Comparison of ENCODE assay signal across 8 cellular contexts in the genomic region with DNA sequence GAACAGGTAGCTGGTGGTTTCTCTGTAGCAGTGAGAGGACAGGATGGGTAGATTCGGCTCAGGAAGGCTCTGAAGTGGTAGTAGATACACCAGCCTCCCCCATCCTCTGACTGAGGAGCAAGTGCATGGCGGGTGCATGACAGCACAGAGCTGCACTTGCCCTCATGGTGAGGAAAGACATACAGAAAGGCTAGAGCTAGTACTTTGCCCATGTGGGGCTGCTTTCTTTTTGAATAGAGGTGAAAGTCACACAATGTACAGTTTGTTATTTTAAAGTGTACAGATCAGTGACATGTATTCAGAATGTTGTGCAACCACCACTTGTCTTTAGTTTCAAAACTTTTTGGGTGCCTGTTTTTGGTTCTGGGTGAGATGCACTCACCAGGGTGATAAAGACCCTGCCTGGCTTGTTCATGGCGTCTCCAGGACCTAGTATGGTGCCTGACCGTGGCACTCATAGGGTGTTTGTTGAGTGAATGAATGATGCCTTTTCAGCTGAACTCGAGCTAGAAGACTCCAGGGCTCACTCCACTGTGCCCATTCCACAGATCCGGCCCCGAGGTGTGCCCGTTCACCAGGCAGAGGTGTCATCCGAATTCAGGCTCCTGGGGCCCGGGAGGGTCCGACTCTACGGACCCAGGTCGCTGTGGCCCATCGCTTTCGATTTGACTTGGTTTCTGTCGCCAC. TPM values are rescaled to one million over a fixed set of nuclear protein-coding genes. Genes with fewer than 3 reads are reported as not detected.
DNase-seq lines count a peak whose midpoint lies in the region; ATAC-seq, FAIRE-seq and TF ChIP-seq lines count a peak whose summit lies in the region.

No MANE protein-coding gene starts in this region.

- H3K4me3 ChIP-seq in IMR-90 (ENCODE audit: insufficient read depth, low read depth, low read length) (peak overlapping the region; percentile 50), duodenal mucosa (ENCODE audit: low read depth in 1 of 2, low read length in 2 of 2) (peak overlapping the region; percentile 77 to 79), pancreas (peak overlapping the region; percentile 7 to 52 (median 24))

- H2BK5ac ChIP-seq in IMR-90 (ENCODE audit: low read depth, low read length, poor library complexity, severe bottlenecking): peak overlapping the region; percentile 38

- H3K9ac ChIP-seq in IMR-90 (ENCODE audit: low read depth, low read length) (peak overlapping the region; percentile 69), duodenal mucosa (ENCODE audit: low read depth in 1 of 2, low read length in 2 of 2) (peak overlapping the region; percentile 63 to 88)

- peak overlapping the region; percentile 62 for H3K18ac ChIP-seq in IMR-90 (ENCODE audit: low read depth, low read length)

- H2BK120ac ChIP-seq in IMR-90 (ENCODE audit: low read depth, low read length): peak overlapping the region; percentile 91

- no peak for TF ChIP-seq CTCF in IMR-90 (conservative IDR thresholded peaks at IDR 0.05; ENCODE audit: low read depth, low read length)
- no peak for TF ChIP-seq CTCF in pancreas (IDR thresholded peaks at IDR 0.05)

- peak overlapping the region; percentile 72 for H3K27ac ChIP-seq in IMR-90 (ENCODE audit: insufficient read depth, low read length)
- H3K27ac ChIP-seq in duodenal mucosa (ENCODE audit: low read depth, low read length): peak overlapping the region; percentile 87
- peak overlapping the region in 2 of 4 donors; percentile 84 to 86 for H3K27ac ChIP-seq in pancreas

- H4K20me1 ChIP-seq in IMR-90 (ENCODE audit: insufficient read depth, low read length): no peaks in the 10 kb centered on the region

- DNase-seq in IMR-90 (no peak), pancreas (no peak), hippocampal formation (lab: John Stamatoyannopoulos, UW) (no peak), NCI-H146 (lab: John Stamatoyannopoulos, UW) (no peak), epidermal melanocyte (ENCODE audit: insufficient read length, low spot score) (no peak)

- H2BK15ac ChIP-seq in IMR-90 (ENCODE audit: low read depth, low read length): peak overlapping the region; percentile 73; the same call in 1 of the 3 replicates

- H3K27me3 ChIP-seq in IMR-90 (ENCODE audit: control insufficient read depth, insufficient read depth, low read length) (no peaks in the 10 kb centered on the region), duodenal mucosa (ENCODE audit: control insufficient read depth in 1 of 2, insufficient read depth in 2 of 2, low read length in 2 of 2) (no peaks in the 10 kb centered on the region), pancreas (no peaks in the 10 kb centered on the region)

- peak overlapping the region; percentile 89 for H2BK20ac ChIP-seq in IMR-90 (ENCODE audit: low read depth, low read length)

- no peak for TF ChIP-seq POLR2A in IMR-90 (IDR thresholded peaks at IDR 0.05; ENCODE audit: low read depth, low read length)

- H2AK5ac ChIP-seq in IMR-90 (ENCODE audit: low read depth, low read length): peak overlapping the region; percentile 83

- peak overlapping the region; percentile 87 for H3K4me2 ChIP-seq in IMR-90 (ENCODE audit: low read depth, low read length)

- H3K79me1 ChIP-seq in IMR-90 (ENCODE audit: low read depth in 1 of 2, low read length in 2 of 2): peaks cover 6 to 35% of the 10 kb centered on the region in 2 experiments; a peak in 2 of 4 replicates

- peak overlapping the region; percentile 45 for H2AK9ac ChIP-seq in IMR-90 (replicated peaks; ENCODE audit: low read depth, low read length, poor library complexity)

- H3K23ac ChIP-seq in IMR-90 (ENCODE audit: low read depth, low read length): peak overlapping the region; percentile 87

- H4K5ac ChIP-seq in IMR-90 (ENCODE audit: low read depth, low read length): peak overlapping the region; percentile 99

- peaks cover 28% of the 10 kb centered on the region for H3K4me1 ChIP-seq in IMR-90 (ENCODE audit: control insufficient read depth, insufficient read depth, low read length)
- peaks cover 38 to 50% of the 10 kb centered on the region in 2 donors for H3K4me1 ChIP-seq in duodenal mucosa (ENCODE audit: control insufficient read depth in 1 of 2, insufficient read depth in 2 of 2, low read length in 2 of 2)
- peaks cover 19 to 39% (median 28%) of the 10 kb centered on the region in 3 donors for H3K4me1 ChIP-seq in pancreas

- H3K4ac ChIP-seq in IMR-90 (ENCODE audit: low read depth, low read length): peak overlapping the region; percentile 95

- ATAC-seq in GM19455 (IDR thresholded peaks at IDR 0.05; ENCODE audit: unreplicated experiment): peak; percentile 20
- no peak; the same call in 1 of the 2 replicates for ATAC-seq in IMR-90 (ENCODE audit: low read depth)
- no peak for ATAC-seq in pancreas
- no peak for ATAC-seq in HG03432 (IDR thresholded peaks at IDR 0.05; ENCODE audit: unreplicated experiment)

- dilution Hi-C loops in IMR-90 (cut with HindIII; ENCODE audit: low sequenced_read_pairs, unreplicated experiment): no loop called here

- H2AFZ ChIP-seq in IMR-90 (replicated peaks; ENCODE audit: low read length, poor library complexity): peak overlapping the region; percentile 94

- peaks cover 16% of the 10 kb centered on the region for H3K9me1 ChIP-seq in IMR-90 (ENCODE audit: insufficient read depth, low read length)

- peak overlapping the region; percentile 92 for H4K91ac ChIP-seq in IMR-90 (ENCODE audit: insufficient read depth, low read depth, low read length)

- intact Hi-C loops in IMR-90 (cut with micrococcal nuclease) (loop anchor here (2.0 kb wide), 1 partner anchor 23 kb away; a partner anchor contains a TSS), pancreas (cut with DNase I) (no loop called here)

- H3K56ac ChIP-seq in IMR-90 (ENCODE audit: extremely low read depth, insufficient read depth, low read length): no peak overlapping the region; the same call in 1 of the 2 replicates

- in situ Hi-C loops in IMR-90 (cut with MboI; ENCODE audit: low sequenced_read_pairs): no loop called here

- POLR2A ChIA-PET in IMR-90 (lab: Charles Lee; ENCODE audit: unreplicated experiment): interaction anchor here (0.6 kb wide), 1 partner anchor 280 kb away, joined by 5 read pairs; no protein-coding TSS in a partner anchor

- WGBS in IMR-90 (ENCODE audit: extremely low coverage in 2 of 2, insufficient read length in 1 of 2), 2 experiments: 40% methylated on average over 1 of the region's 16 CpGs; no CpG with 5 or more reads in 1 of the 2 experiments
- WGBS in pancreas, 2 donors: 56 to 69% methylated on average over 16 of the region's 16 CpGs

- no peak for TF ChIP-seq RAD21 in IMR-90 (IDR thresholded peaks at IDR 0.05; ENCODE audit: low read length)

- CTCF ChIA-PET in IMR-90 (lab: Yijun Ruan, JAX): interaction anchor here (0.6 kb wide), 1 partner anchor 14 kb away, joined by 3 read pairs; no protein-coding TSS in a partner anchor

- H3K36me3 ChIP-seq in IMR-90 (ENCODE audit: control insufficient read depth, insufficient read depth, low read length) (no peaks in the 10 kb centered on the region), duodenal mucosa (ENCODE audit: control insufficient read depth in 1 of 2, insufficient read depth in 2 of 2, low read length in 2 of 2) (peaks cover 6 to 16% of the 10 kb centered on the region in 2 donors), pancreas (peaks cover 0 to 4% (median 0%) of the 10 kb centered on the region in 3 donors)

- no peak for FAIRE-seq in pancreas (lab: Jason Lieb, UNC)

- H4K8ac ChIP-seq in IMR-90 (ENCODE audit: low read depth in 2 of 2, low read length in 2 of 2): peak overlapping the region; percentile 42 to 90

- H3K9me3 ChIP-seq in IMR-90 (ENCODE audit: control insufficient read depth, insufficient read depth, low read length) (no peaks in the 10 kb centered on the region), duodenal mucosa (ENCODE audit: control insufficient read depth in 1 of 2, low read length in 2 of 2) (no peaks in the 10 kb centered on the region), pancreas (no peaks in the 10 kb centered on the region)

- no TSS peak for BruUV-seq in IMR-90 (replicated peaks; lab: Mats Ljungman, UMichigan)

- peak overlapping the region; percentile 88 for H3K14ac ChIP-seq in IMR-90 (replicated peaks; ENCODE audit: low read depth, low read length)

TF ChIP-seq in IMR-90, 13 proteins besides CTCF, POLR2A, EP300 and RAD21 (continues in another document):
- TF ChIP-seq SMC3 (IDR thresholded peaks at IDR 0.05; ENCODE audit: low read depth, low read length) (no peak), MAZ (IDR thresholded peaks at IDR 0.05; ENCODE audit: borderline replicate concordance, low read depth, low read length) (no peak), CEBPB (IDR thresholded peaks at IDR 0.05; ENCODE audit: low read depth, low read length) (peak; percentile 81), BHLHE40 (IDR thresholded peaks at IDR 0.05; ENCODE audit: low read depth, low read length) (no peak)

RNA-seq across cellular contexts. Expression of a gene that starts 0.4 kb away (rescaled TPM):
- total RNA-seq in IMR-90 (2012; rRNA removed) (13.8 and 27.8 TPM in 2 replicates), pancreas (10 to 100 TPM in 3 of 6 donors, 1 to 10 TPM in 3; 8.3 to 14.2 (median 11.1) TPM)
- polyA plus RNA-seq in IMR-90 (2012; rRNA removed) (103 and 121 TPM in 2 replicates), pancreas (10 to 100 TPM; 27.7 to 29.5 TPM)
- polyA plus RNA-seq in IMR-90 (2012; cell fraction: cytosol; rRNA removed): 209 and 319 TPM in 2 replicates
- polyA plus RNA-seq in IMR-90 (2012; cell fraction: nucleus; rRNA removed; ENCODE audit: low replicate concordance): 51.1 and 83.2 TPM in 2 replicates

RNA-seq across cellular contexts. Expression of a gene that starts 6.4 kb away (rescaled TPM):
- 0.83 and 0.90 TPM in 2 replicates for total RNA-seq in IMR-90 (2012; rRNA removed)
- 1.7 and 1.9 TPM in 2 replicates for polyA plus RNA-seq in IMR-90 (2012; rRNA removed)
- 0.82 and 2.4 TPM in 2 replicates for polyA plus RNA-seq in IMR-90 (2012; cell fraction: cytosol; rRNA removed)
- polyA plus RNA-seq in IMR-90 (2012; cell fraction: nucleus; rRNA removed; ENCODE audit: low replicate concordance): 0.13 and 2.1 TPM in 2 replicates
- total RNA-seq in pancreas: 100 to 1,000 TPM in 1 of 6 donors, 10 to 100 TPM in 5; 57.7 to 109 (median 69.7) TPM
- 100 to 1,000 TPM; 137 to 150 TPM for polyA plus RNA-seq in pancreas

RNA-seq across cellular contexts. Expression of a gene that starts 11.7 kb away (rescaled TPM):
- 326 and 498 TPM in 2 replicates for total RNA-seq in IMR-90 (2012; rRNA removed)
- polyA plus RNA-seq in IMR-90 (2012; rRNA removed): 438 and 481 TPM in 2 replicates
- 538 and 709 TPM in 2 replicates for polyA plus RNA-seq in IMR-90 (2012; cell fraction: cytosol; rRNA removed)
- 203 and 232 TPM in 2 replicates for polyA plus RNA-seq in IMR-90 (2012; cell fraction: nucleus; rRNA removed; ENCODE audit: low replicate concordance)
- total RNA-seq in pancreas: 10 to 100 TPM; 53.5 to 94.1 (median 60.2) TPM
- 100 to 1,000 TPM in 1 of 2 donors, 10 to 100 TPM in 1; 92.6 to 104 TPM for polyA plus RNA-seq in pancreas

RNA-seq across cellular contexts. Expression of a gene that starts 18.7 kb away (rescaled TPM):
- total RNA-seq in IMR-90 (2012; rRNA removed) (4.7 and 4.8 TPM in 2 replicates), pancreas (10 to 100 TPM; 14.8 to 20.8 (median 17.6) TPM)
- polyA plus RNA-seq in IMR-90 (2012; rRNA removed) (16.3 and 19.1 TPM in 2 replicates), pancreas (10 to 100 TPM; 36.8 to 47.6 TPM)
- 15.8 and 27.0 TPM in 2 replicates for polyA plus RNA-seq in IMR-90 (2012; cell fraction: cytosol; rRNA removed)
- polyA plus RNA-seq in IMR-90 (2012; cell fraction: nucleus; rRNA removed; ENCODE audit: low replicate concordance): 30.8 and 68.9 TPM in 2 replicates

RNA-seq across cellular contexts. Expression of a gene that starts 22.5 kb away (rescaled TPM):
- total RNA-seq in IMR-90 (2012; rRNA removed): 31.9 and 35.0 TPM in 2 replicates
- 37.0 and 39.4 TPM in 2 replicates for polyA plus RNA-seq in IMR-90 (2012; rRNA removed)
- 57.1 and 81.4 TPM in 2 replicates for polyA plus RNA-seq in IMR-90 (2012; cell fraction: cytosol; rRNA removed)
- polyA plus RNA-seq in IMR-90 (2012; cell fraction: nucleus; rRNA removed; ENCODE audit: low replicate concordance): 60.6 and 63.6 TPM in 2 replicates
- total RNA-seq in pancreas: 10 to 100 TPM; 21.7 to 43.4 (median 31.0) TPM
- polyA plus RNA-seq in pancreas: 10 to 100 TPM; 15.7 to 16.2 TPM

Comparison
In these comparisons a context has a peak if more than half of its experiments do, and no peak if none do; other contexts are left out.
1. H3K4me3 ChIP-seq: peak in every context shown above with its lines; median percentile 78 in duodenal mucosa; 50 in IMR-90; 24 in pancreas.
2. RNA of a gene that starts 6.4 kb away (total RNA-seq): 57.7 to 109 TPM in pancreas; 0.83 to 0.90 TPM in IMR-90; every median in the first group is over 10 times any median in the second.